ENCODE assay signal across 8 cellular contexts in genomic region chr20:52190437-52191131, GRCh38. TPM values are rescaled to one million over a fixed set of nuclear protein-coding genes. Genes with fewer than 3 reads are reported as not detected.
DNase-seq lines count a peak whose midpoint lies in the region; ATAC-seq and TF ChIP-seq lines count a peak whose summit lies in the region.

No MANE protein-coding gene starts in this region.

- no peak for TF ChIP-seq CTCF in fibroblast of villous mesenchyme (IDR thresholded peaks at IDR 0.05; ENCODE audit: insufficient read depth, low read depth, low read length)
- no peak for TF ChIP-seq CTCF in neutrophil (IDR thresholded peaks at IDR 0.05)
- TF ChIP-seq CTCF in vagina (IDR thresholded peaks at IDR 0.05): no peak

- peaks cover 15 to 20% of the 10 kb centered on the region in 2 experiments for H3K4me1 ChIP-seq in neutrophil (ENCODE audit: control insufficient read depth in 1 of 2, insufficient read depth in 1 of 2, low read depth in 1 of 2, low read length in 1 of 2)
- H3K4me1 ChIP-seq in vagina: peaks cover 16% of the 10 kb centered on the region

- H3K4me3 ChIP-seq in fibroblast of villous mesenchyme (ENCODE audit: low read depth, low read length): peak overlapping the region; percentile 90
- H3K4me3 ChIP-seq in neutrophil (ENCODE audit: low read depth in 1 of 2, low read length in 1 of 2): peak overlapping the region; percentile 59 to 71
- peak overlapping the region; percentile 83 to 89 for H3K4me3 ChIP-seq in vagina

- intact Hi-C loops in vagina (cut with DNase I): no loop called here

- DNase-seq in NOMO-1 (lab: John Stamatoyannopoulos, UW; ENCODE audit: unreplicated experiment in 2 of 2) (peak; percentile 36), NOMO-1 treated with dmso at 0.1 percent for 144 hours (lab: John Stamatoyannopoulos, UW; ENCODE audit: unreplicated experiment) (no peak), NCI-H82 (lab: John Stamatoyannopoulos, UW) (peak; percentile 73), activated T-helper 1 cell treated with Interleukin-2 at 50 U/mL for 16 hours (ENCODE audit: low read depth) (peak; percentile 17), fibroblast of villous mesenchyme (ENCODE audit: low read depth) (peak; percentile 40), vagina (ENCODE audit: extremely low spot score in 2 of 2) (no peak)

- peak; percentile 32 for ATAC-seq in HG02852 (IDR thresholded peaks at IDR 0.05; ENCODE audit: unreplicated experiment)

- H3K9me3 ChIP-seq in neutrophil: no peaks in the 10 kb centered on the region
- H3K9me3 ChIP-seq in vagina: no peaks in the 10 kb centered on the region

- TF ChIP-seq POLR2A in vagina (IDR thresholded peaks at IDR 0.05): no peak

- H3K36me3 ChIP-seq in neutrophil: no peaks in the 10 kb centered on the region
- H3K36me3 ChIP-seq in vagina: peaks cover 0 to 7% of the 10 kb centered on the region in 2 donors

- H3K27ac ChIP-seq in neutrophil (no peak overlapping the region), vagina (peak overlapping the region; percentile 91)

- peaks cover 13% of the 10 kb centered on the region for H3K27me3 ChIP-seq in neutrophil
- H3K27me3 ChIP-seq in vagina: no peaks in the 10 kb centered on the region

RNA-seq across cellular contexts. Expression of gene ZFP64, which starts 1.0 kb away (rescaled TPM):
- 26.7 and 28.5 TPM in 2 replicates for total RNA-seq in fibroblast of villous mesenchyme
- total RNA-seq in vagina: 18.4 TPM

Comparison
In these comparisons a context has a peak if more than half of its experiments do, and no peak if none do; other contexts are left out.
1. DNase-seq: peak in NOMO-1 (2 of 2), NCI-H82 (single experiment), activated T-helper 1 cell treated with Interleukin-2 at 50 U/mL for 16 hours (single experiment) and fibroblast of villous mesenchyme (single experiment); none in NOMO-1 treated with dmso at 0.1 percent for 144 hours (single experiment) and vagina (0 of 2).
2. Peak in every context shown above with its lines, with median percentiles within 50 percentile points of each other: H3K4me3 ChIP-seq.